ENCODE assay signal across 11 cellular contexts in the genomic region with DNA sequence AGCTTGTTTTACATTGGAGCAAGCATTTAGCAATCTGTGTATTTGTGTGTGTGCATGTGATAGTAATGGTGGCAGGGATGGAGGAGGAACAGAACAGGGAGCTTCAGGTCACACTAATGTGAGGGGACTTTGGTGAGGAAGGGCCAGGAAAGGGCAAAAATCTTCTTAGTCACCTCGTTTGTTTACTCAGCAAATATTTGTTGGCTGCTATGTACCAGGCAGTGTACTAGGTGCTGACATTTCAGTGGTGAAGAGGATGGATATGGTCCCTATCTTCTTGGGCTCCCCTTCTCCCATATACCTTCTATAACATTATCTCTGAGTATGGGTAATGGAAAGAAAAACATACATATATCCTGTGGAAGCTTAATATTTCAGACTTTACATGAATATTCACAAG. TPM values are rescaled to one million over a fixed set of nuclear protein-coding genes. Genes with fewer than 3 reads are reported as not detected.
DNase-seq lines count a peak whose midpoint lies in the region; ATAC-seq, FAIRE-seq and TF ChIP-seq lines count a peak whose summit lies in the region.
"Had no signal": no experiment of that assay in that cellular context is flagged by ENCODE, and none has a peak within 500 bp of the region (broad histone marks: within the 10 kb centered on the region; RNA-seq: fewer than 3 reads in every experiment).

No MANE protein-coding gene starts in this region.

- H3K9me3 Mint-ChIP-seq in astrocyte (ENCODE audit: unreplicated experiment): no peaks in the 10 kb centered on the region

- H3K27me3 ChIP-seq in astrocyte (ENCODE audit: insufficient read depth, low read length) (no peaks in the 10 kb centered on the region), small intestine (ENCODE audit: control insufficient read depth in 2 of 2, insufficient read depth in 2 of 2, low read length in 2 of 2) (no peaks in the 10 kb centered on the region)
- H3K27me3 ChIP-seq: transverse colon had no signal

- H3K4me1 ChIP-seq in astrocyte (ENCODE audit: insufficient read depth, low read length) (peaks cover 27% of the 10 kb centered on the region), small intestine (ENCODE audit: control insufficient read depth in 2 of 2, insufficient read depth in 1 of 2, low read depth in 1 of 2, low read length in 1 of 2) (no peaks in the 10 kb centered on the region)
- H3K4me1 ChIP-seq: lower lobe of right lung, transverse colon had no signal

- H3K4me3 ChIP-seq in astrocyte (ENCODE audit: insufficient read depth, low read depth, low read length) (peak overlapping the region; percentile 23), small intestine (ENCODE audit: low read depth in 1 of 2, low read length in 2 of 2) (no peak overlapping the region)
- H3K4me3 ChIP-seq: lower lobe of right lung, transverse colon had no signal

- H4K20me1 ChIP-seq in astrocyte (ENCODE audit: insufficient read depth, low read length): no peaks in the 10 kb centered on the region

- H3K79me2 ChIP-seq in astrocyte (ENCODE audit: insufficient read depth, low read length): no peaks in the 10 kb centered on the region

- H3K4me3 Mint-ChIP-seq in astrocyte (ENCODE audit: unreplicated experiment): no peak overlapping the region

- H3K4me2 ChIP-seq in astrocyte (ENCODE audit: low read length): peak overlapping the region; percentile 71
- H3K4me2 ChIP-seq: KMS-11 had no signal

- H3K9me3 ChIP-seq in astrocyte (ENCODE audit: insufficient read depth, low read depth, low read length): no peaks in the 10 kb centered on the region
- no peaks in the 10 kb centered on the region for H3K9me3 ChIP-seq in small intestine (ENCODE audit: control insufficient read depth, low read depth)
- H3K9me3 ChIP-seq: lower lobe of right lung, transverse colon had no signal

- no peak overlapping the region for H3K27ac Mint-ChIP-seq in astrocyte (ENCODE audit: unreplicated experiment)

- WGBS in small intestine, 3 donors: 5 to 33% (median 22%) methylated on average over 1 of the region's 1 CpG

- H3K36me3 ChIP-seq in astrocyte (ENCODE audit: insufficient read depth, low read length): no peaks in the 10 kb centered on the region
- no peaks in the 10 kb centered on the region for H3K36me3 ChIP-seq in small intestine (ENCODE audit: control insufficient read depth in 2 of 2, insufficient read depth in 2 of 2, low read length in 2 of 2)
- H3K36me3 ChIP-seq: lower lobe of right lung, transverse colon had no signal

- peak; percentile 19 for ATAC-seq in GM18907 (IDR thresholded peaks at IDR 0.05; ENCODE audit: unreplicated experiment)
- peak; percentile 15 for ATAC-seq in HG02938 (IDR thresholded peaks at IDR 0.05; ENCODE audit: unreplicated experiment)
- ATAC-seq in HG03565 (IDR thresholded peaks at IDR 0.05; ENCODE audit: unreplicated experiment): no peak

- TF ChIP-seq CTCF in astrocyte (IDR thresholded peaks at IDR 0.05; ENCODE audit: insufficient read depth, low read depth, low read length): no peak

- peak overlapping the region; percentile 60 for H3K9ac ChIP-seq in astrocyte (ENCODE audit: low read length)
- H3K9ac ChIP-seq: KMS-11 had no signal

- FAIRE-seq in astrocyte (lab: Jason Lieb, UNC): no peak
- FAIRE-seq in small intestine (lab: Jason Lieb, UNC): no peak
- FAIRE-seq: H1 had no signal

- no peaks in the 10 kb centered on the region for H3K36me3 Mint-ChIP-seq in astrocyte (ENCODE audit: low read depth, unreplicated experiment)

- peak overlapping the region; percentile 50 for H2AFZ ChIP-seq in astrocyte (ENCODE audit: low read depth, low read length)

- no peak for DNase-seq in astrocyte (ENCODE audit: low read depth)
- peak; percentile 2 for DNase-seq in small intestine
- DNase-seq in cortex of kidney (lab: John Stamatoyannopoulos, UW): no peak
- DNase-seq in activated CD8-positive, alpha-beta memory T cell treated with anti-CD3 and anti-CD28 coated beads for 24 hours: no peak

- H3K27me3 Mint-ChIP-seq in astrocyte (ENCODE audit: low read depth, unreplicated experiment): no peaks in the 10 kb centered on the region

- H3K27ac ChIP-seq in astrocyte (ENCODE audit: low read depth, low read length): peak overlapping the region; percentile 84
- peak overlapping the region in 1 of 2 donors; percentile 68 for H3K27ac ChIP-seq in small intestine (ENCODE audit: low read depth in 1 of 2, low read length in 1 of 2)
- H3K27ac ChIP-seq: KMS-11, lower lobe of right lung, transverse colon had no signal

- peaks cover 17% of the 10 kb centered on the region for H3K4me1 Mint-ChIP-seq in astrocyte (ENCODE audit: low read depth, unreplicated experiment)

RNA-seq across cellular contexts. Expression of gene HDAC8, which starts 48.5 kb away (rescaled TPM):
- 23.6 and 24.3 TPM in 2 replicates for total RNA-seq in astrocyte
- polyA plus RNA-seq in small intestine: 10 to 100 TPM; 11.3 to 21.5 (median 16.6) TPM
